10 cellular contexts compared by ENCODE assay signal in the genomic region with DNA sequence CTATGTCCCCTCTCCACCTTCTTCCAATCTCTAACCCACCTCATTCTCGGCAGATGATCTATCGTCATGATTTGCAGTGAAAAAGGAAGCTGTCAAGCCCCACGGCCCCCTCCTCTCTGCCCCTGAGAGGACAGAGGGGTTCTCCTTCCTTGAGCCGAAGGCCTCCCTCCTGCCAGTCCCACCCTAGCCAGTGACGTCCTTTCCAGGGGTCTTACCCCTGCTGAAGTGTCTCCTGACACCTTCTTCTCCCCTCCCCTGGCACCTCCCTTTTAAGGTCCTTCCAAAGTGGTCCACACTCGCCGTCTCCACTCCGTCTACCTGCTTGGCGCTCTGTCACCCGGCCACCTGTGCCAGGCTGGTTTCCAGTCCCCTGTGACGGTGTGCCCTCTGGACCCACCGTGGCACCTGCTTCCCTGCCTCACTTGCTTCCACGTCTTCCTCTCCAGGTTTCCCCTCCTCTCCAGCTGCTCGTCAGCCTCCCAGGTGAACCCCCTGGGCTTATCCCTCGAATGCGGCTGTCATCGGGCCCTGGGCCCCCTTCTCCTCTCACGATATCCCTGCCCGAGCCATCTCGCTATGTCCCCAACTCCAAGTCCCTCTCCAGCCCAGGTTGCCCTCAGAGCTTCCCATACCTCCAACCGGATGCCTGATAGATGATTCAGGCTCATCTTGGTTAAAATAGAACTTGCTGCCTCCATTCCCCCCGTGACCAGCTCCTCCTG. TPM values are rescaled to one million over a fixed set of nuclear protein-coding genes. Genes with fewer than 3 reads are reported as not detected.
DNase-seq lines count a peak whose midpoint lies in the region; ATAC-seq, FAIRE-seq and TF ChIP-seq lines count a peak whose summit lies in the region.
"Had no signal": no experiment of that assay in that cellular context is flagged by ENCODE, and none has a peak within 500 bp of the region (broad histone marks: within the 10 kb centered on the region; RNA-seq: fewer than 3 reads in every experiment).

No MANE protein-coding gene starts in this region.

- no peaks in the 10 kb centered on the region for H3K27me3 Mint-ChIP-seq in CD4-positive, alpha-beta memory T cell
- H3K27me3 Mint-ChIP-seq in osteocyte (ENCODE audit: unreplicated experiment), result no peaks in the 10 kb centered on the region

- peaks cover 53 to 66% (median 58%) of the 10 kb centered on the region in 4 donors for H3K4me1 Mint-ChIP-seq in CD4-positive, alpha-beta memory T cell
- peaks cover 61% of the 10 kb centered on the region for H3K4me1 Mint-ChIP-seq in osteocyte (ENCODE audit: unreplicated experiment)

- CTCF ChIA-PET in CD4-positive, alpha-beta memory T cell (lab: Charles Lee; ENCODE audit: partially characterized antibody), result interaction anchor here (1.5 to 3.6 kb wide), 2 partner anchors 12 to 111 kb away, joined by 4 to 28 read pairs; no protein-coding TSS in a partner anchor

- DNase-seq in CD4-positive, alpha-beta memory T cell, result no peak
- DNase-seq in HTR-8/SVneo (ENCODE audit: insufficient read length, low spot score) (no peak), dorsolateral prefrontal cortex (peak in 6 of 10 donors; percentile 0 to 35 (median 28)), osteocyte (ENCODE audit: extremely low spot score, unreplicated experiment) (no peak), NCI-H748 treated with DMSO at 0.1 percent for 48 hours (lab: John Stamatoyannopoulos, UW) (no peak), NCI-H1417 (lab: John Stamatoyannopoulos, UW) (no peak), GDM1 (lab: John Stamatoyannopoulos, UW) (no peak)
- DNase-seq: cortex of kidney, NCI-H526 had no signal

- peak overlapping the region; percentile 67 to 89 (median 82) for H3K4me3 Mint-ChIP-seq in CD4-positive, alpha-beta memory T cell
- H3K4me3 Mint-ChIP-seq in osteocyte (ENCODE audit: unreplicated experiment), result no peak overlapping the region

- peaks cover 65% of the 10 kb centered on the region for H3K4me1 ChIP-seq in CD4-positive, alpha-beta memory T cell (ENCODE audit: insufficient read depth, low read length)

- H3K9me3 Mint-ChIP-seq in CD4-positive, alpha-beta memory T cell, result peaks cover 0 to 2% (median 0%) of the 10 kb centered on the region in 8 donors
- no peaks in the 10 kb centered on the region for H3K9me3 Mint-ChIP-seq in osteocyte (ENCODE audit: unreplicated experiment)

- no peaks in the 10 kb centered on the region for H3K27me3 ChIP-seq in CD4-positive, alpha-beta memory T cell (ENCODE audit: insufficient read depth, low read length)
- peaks cover 0 to 11% (median 0%) of the 10 kb centered on the region in 45 donors for H3K27me3 ChIP-seq in dorsolateral prefrontal cortex

- peak overlapping the region; percentile 60 for H3K27ac ChIP-seq in CD4-positive, alpha-beta memory T cell (ENCODE audit: low read depth, low read length)
- no peak overlapping the region for H3K27ac ChIP-seq in dorsolateral prefrontal cortex

- H3K9me3 ChIP-seq in CD4-positive, alpha-beta memory T cell (ENCODE audit: control insufficient read depth in 1 of 2, low read length in 2 of 2), result no peaks in the 10 kb centered on the region

- POLR2A ChIA-PET in CD4-positive, alpha-beta memory T cell (lab: Charles Lee; ENCODE audit: partially characterized antibody), result interaction anchor here (0.8 to 1.5 kb wide), 9 partner anchors 8 to 205 kb away, joined by 3 to 9 read pairs (median 5); a partner anchor contains a TSS

- H3K36me3 ChIP-seq in CD4-positive, alpha-beta memory T cell (ENCODE audit: insufficient read depth, low read length), result no peaks in the 10 kb centered on the region

- no peak for ATAC-seq in GM18873 (IDR thresholded peaks at IDR 0.05; ENCODE audit: low FRiP score, unreplicated experiment)

- peak overlapping the region in 1 of 2 donors; percentile 42 for H3K4me3 ChIP-seq in CD4-positive, alpha-beta memory T cell (ENCODE audit: low read length in 2 of 2)
- H3K4me3 ChIP-seq in dorsolateral prefrontal cortex, result no peak overlapping the region

- intact Hi-C loops in CD4-positive, alpha-beta memory T cell (cut with micrococcal nuclease), result no loop called here
- intact Hi-C loops in dorsolateral prefrontal cortex (cut with DNase I), result no loop called here

- TF ChIP-seq CTCF in dorsolateral prefrontal cortex (IDR thresholded peaks at IDR 0.05 in 54 of 56, conservative IDR thresholded peaks at IDR 0.05 in 2 of 56; ENCODE audit: low read depth in 1 of 56, partially characterized antibody in 56 of 56), result no peak
- TF ChIP-seq CTCF in osteocyte (IDR thresholded peaks at IDR 0.05), result no peak

- H3K27ac Mint-ChIP-seq in CD4-positive, alpha-beta memory T cell, result peak overlapping the region; percentile 92 to 97 (median 96)
- H3K27ac Mint-ChIP-seq in osteocyte (ENCODE audit: unreplicated experiment), result peak overlapping the region; percentile 56

- peak; percentile 55 for FAIRE-seq in HTR-8/SVneo (lab: Jason Lieb, UNC)

- peaks cover 9 to 11% of the 10 kb centered on the region in 2 donors for H3K36me3 Mint-ChIP-seq in CD4-positive, alpha-beta memory T cell
- H3K36me3 Mint-ChIP-seq in osteocyte (ENCODE audit: unreplicated experiment), result peaks cover 8% of the 10 kb centered on the region

RNA-seq across cellular contexts. Expression of a gene that starts 5.7 kb away (rescaled TPM):
- total RNA-seq in CD4-positive, alpha-beta memory T cell, result 1 to 10 TPM; 4.7 to 5.4 TPM
- 1 to 10 TPM; 1.2 to 9.9 TPM for polyA plus RNA-seq in CD4-positive, alpha-beta memory T cell
- total RNA-seq in dorsolateral prefrontal cortex (1 to 10 TPM in 105 of 120 experiments, under 1 TPM in 15; 0.24 to 5.5 (median 1.8) TPM), osteocyte (17.2 and 18.8 TPM in 2 replicates)

RNA-seq across cellular contexts. Expression of a gene that starts 11.8 kb away (rescaled TPM):
- total RNA-seq in CD4-positive, alpha-beta memory T cell, result 1 to 10 TPM; 1.5 to 3.0 TPM
- 1 to 10 TPM; 2.3 to 3.8 TPM for polyA plus RNA-seq in CD4-positive, alpha-beta memory T cell
- total RNA-seq in dorsolateral prefrontal cortex (1 to 10 TPM in 28 of 120 experiments, under 1 TPM in 86, not detected in 6; 0.17 to 2.1 (median 0.69) TPM), osteocyte (not detected in 2 replicates)

RNA-seq across cellular contexts. Expression of a gene that starts 44.4 kb away (rescaled TPM):
- total RNA-seq in CD4-positive, alpha-beta memory T cell, result 1 to 10 TPM; 2.8 to 3.0 TPM
- 1 to 10 TPM; 1.7 to 2.7 TPM for polyA plus RNA-seq in CD4-positive, alpha-beta memory T cell
- 10 to 100 TPM in 115 of 120 experiments, 1 to 10 TPM in 5; 7.1 to 30.2 (median 17.6) TPM for total RNA-seq in dorsolateral prefrontal cortex
- total RNA-seq in osteocyte, result 22.5 and 24.4 TPM in 2 replicates

Comparison
In these comparisons a context has a peak if more than half of its experiments do, and no peak if none do; other contexts are left out.
1. DNase-seq: peak in dorsolateral prefrontal cortex (6 of 10); none in CD4-positive, alpha-beta memory T cell (0 of 5), HTR-8/SVneo (single experiment), osteocyte (single experiment), NCI-H748 treated with DMSO at 0.1 percent for 48 hours (single experiment), NCI-H1417 (0 of 3) and GDM1 (single experiment).